28 cellular contexts compared by ENCODE assay signal in the genomic region with DNA sequence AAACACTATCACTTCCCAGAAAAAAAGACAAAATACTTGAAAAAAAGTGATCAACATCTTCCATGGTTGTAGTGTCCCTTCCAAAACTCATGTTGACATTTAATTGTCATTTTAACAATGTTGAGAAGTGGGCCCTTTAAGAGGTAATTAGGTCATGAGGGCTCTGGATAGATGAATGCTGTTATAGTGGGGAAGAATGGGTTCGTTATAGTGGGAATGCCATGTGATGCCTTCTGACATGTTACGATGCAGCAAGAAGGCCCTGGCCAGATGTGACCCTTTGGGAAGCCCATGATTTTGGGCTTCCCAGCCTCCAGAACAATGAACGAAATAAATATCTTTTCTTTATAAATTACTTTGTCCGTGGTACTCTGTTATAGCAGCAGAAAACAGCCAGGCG. TPM values are rescaled to one million over a fixed set of nuclear protein-coding genes. Genes with fewer than 3 reads are reported as not detected.
"Had no signal": no experiment of that assay in that cellular context is flagged by ENCODE, and none has a peak within 500 bp of the region (broad histone marks: within the 10 kb centered on the region; RNA-seq: fewer than 3 reads in every experiment).

No MANE protein-coding gene starts in this region.

- ATAC-seq: effector memory CD8-positive, alpha-beta T cell; esophagus mucosa; foreskin keratinocyte; gastrocnemius medialis; gastroesophageal sphincter; heart left ventricle; heart right ventricle had no signal

- H3K4me3 ChIP-seq: colonic mucosa, coronary artery, dorsolateral prefrontal cortex, esophagus muscularis mucosa, esophagus squamous epithelium, gastrocnemius medialis, gastroesophageal sphincter, heart left ventricle, heart right ventricle had no signal

- H3K27ac ChIP-seq: colonic mucosa, coronary artery, dorsolateral prefrontal cortex, epithelial cell of prostate, esophagus muscularis mucosa, esophagus squamous epithelium, foreskin keratinocyte, gastrocnemius medialis, gastroesophageal sphincter, heart left ventricle, heart right ventricle had no signal

- H3K36me3 ChIP-seq: colonic mucosa, esophagus muscularis mucosa, esophagus squamous epithelium, gastrocnemius medialis, gastroesophageal sphincter, heart left ventricle, heart right ventricle had no signal

- H3K27me3 ChIP-seq: colonic mucosa, dorsolateral prefrontal cortex, esophagus muscularis mucosa, esophagus squamous epithelium, foreskin keratinocyte, gastrocnemius medialis, gastroesophageal sphincter, heart left ventricle, heart right ventricle had no signal

- DNase-seq: colonic mucosa; cortex of kidney; dermis blood vessel endothelial cell; dorsolateral prefrontal cortex; effector CD4-positive, alpha-beta T cell; effector CD8-positive, alpha-beta T cell; effector memory CD4-positive, alpha-beta T cell; effector memory CD8-positive, alpha-beta T cell; endodermal cell; erythroblast; esophagus squamous epithelium; foreskin fibroblast; foreskin keratinocyte; gastrocnemius medialis; glutamatergic neuron; head of caudate nucleus; heart left ventricle; heart right ventricle had no signal

- H3K9me3 ChIP-seq: colonic mucosa, esophagus muscularis mucosa, esophagus squamous epithelium, gastrocnemius medialis, gastroesophageal sphincter, heart left ventricle, heart right ventricle had no signal

- H3K4me1 ChIP-seq: colonic mucosa, gastrocnemius medialis, gastroesophageal sphincter had no signal

RNA-seq across cellular contexts. Expression of a gene that starts 4.0 kb away (rescaled TPM):
- total RNA-seq: endodermal cell, endothelial cell of umbilical vein, epithelial cell of proximal tubule, frontal cortex, glomerular endothelial cell had no signal
- polyA plus RNA-seq: fibroblast of lung had no signal

RNA-seq across cellular contexts. Expression of a gene that starts 39.0 kb away (rescaled TPM):
- total RNA-seq: gastroesophageal sphincter, glomerular endothelial cell had no signal
- polyA plus RNA-seq: endothelial cell of umbilical vein had no signal
